ENCODE assay signal across 17 cellular contexts in genomic region chr13:40940841-40941240, GRCh38.
DNase-seq lines count a peak whose midpoint lies in the region; ATAC-seq and TF ChIP-seq lines count a peak whose summit lies in the region.
"Had no signal": no experiment of that assay in that cellular context is flagged by ENCODE, and none has a peak within 500 bp of the region (broad histone marks: within the 10 kb centered on the region; RNA-seq: fewer than 3 reads in every experiment).

No MANE protein-coding gene starts in this region.

- no peaks in the 10 kb centered on the region for H3K9me3 ChIP-seq in psoas muscle
- H3K9me3 ChIP-seq: SJCRH30, tibial nerve had no signal

- CTCF ChIA-PET in activated CD8-positive, alpha-beta memory T cell treated with anti-CD3 and anti-CD28 coated beads, Interleukin-2, amount 10 ng/mL, durations not matched to agents 7 days and 5 days (lab: Charles Lee), result interaction anchor here (0.5 to 0.7 kb wide), 2 partner anchors 26 to 256 kb away, joined by 3 to 4 read pairs; no protein-coding TSS in a partner anchor

- no peaks in the 10 kb centered on the region for H3K4me1 ChIP-seq in psoas muscle
- H3K4me1 ChIP-seq: SJCRH30 had no signal

- peak overlapping the region; percentile 8 for H3K27ac Mint-ChIP-seq in activated CD8-positive, alpha-beta memory T cell treated with anti-CD3 and anti-CD28 coated beads, Interleukin-2, amount 10 ng/mL, durations not matched to agents 7 days and 5 days
- peak overlapping the region; percentile 85 for H3K27ac Mint-ChIP-seq in activated T-helper 17 cell treated with anti-CD3 and anti-CD28 coated beads, Interleukin-2, amount 50 U/mL, for 72 hours
- H3K27ac Mint-ChIP-seq: nephron progenitor cell had no signal

- intact Hi-C loops in left cardiac atrium (cut with DNase I), result no loop called here
- intact Hi-C loops in psoas muscle (cut with DNase I), result no loop called here

- TF ChIP-seq CTCF in psoas muscle (IDR thresholded peaks at IDR 0.05), result no peak

- peaks cover 57% of the 10 kb centered on the region for H3K36me3 Mint-ChIP-seq in activated CD8-positive, alpha-beta memory T cell treated with anti-CD3 and anti-CD28 coated beads, Interleukin-2, amount 10 ng/mL, durations not matched to agents 7 days and 5 days
- peaks cover 97% of the 10 kb centered on the region for H3K36me3 Mint-ChIP-seq in activated T-helper 17 cell treated with anti-CD3 and anti-CD28 coated beads, Interleukin-2, amount 50 U/mL, for 72 hours (ENCODE audit: low read depth)

- H3K36me3 ChIP-seq in psoas muscle (ENCODE audit: insufficient read depth in 1 of 2, low read depth in 1 of 2), result peaks cover 5 to 82% of the 10 kb centered on the region in 2 donors

- peaks cover 11% of the 10 kb centered on the region for H3K4me1 Mint-ChIP-seq in activated CD8-positive, alpha-beta memory T cell treated with anti-CD3 and anti-CD28 coated beads, Interleukin-2, amount 10 ng/mL, durations not matched to agents 7 days and 5 days
- peaks cover 14% of the 10 kb centered on the region for H3K4me1 Mint-ChIP-seq in activated T-helper 17 cell treated with anti-CD3 and anti-CD28 coated beads, Interleukin-2, amount 50 U/mL, for 72 hours
- H3K4me1 Mint-ChIP-seq: nephron progenitor cell had no signal

- H3K27ac ChIP-seq in psoas muscle, result no peak overlapping the region
- H3K27ac ChIP-seq: brain microvascular endothelial cell, SJCRH30, tibial nerve had no signal

- H3K27me3 ChIP-seq in psoas muscle (ENCODE audit: insufficient read depth in 3 of 3, low read length in 2 of 3), result no peaks in the 10 kb centered on the region
- H3K27me3 ChIP-seq: brain microvascular endothelial cell, SJCRH30, tibial nerve had no signal

- no peak overlapping the region for H3K4me3 ChIP-seq in psoas muscle
- H3K4me3 ChIP-seq: SJCRH30, tibial nerve had no signal

- DNase-seq in activated CD8-positive, alpha-beta memory T cell treated with anti-CD3 and anti-CD28 coated beads, Interleukin-2, amount 10 ng/mL, durations not matched to agents 7 days and 5 days, result no peak
- no peak for DNase-seq in activated CD8-positive, alpha-beta memory T cell treated with anti-CD3 and anti-CD28 coated beads for 24 hours
- DNase-seq in left cardiac atrium, result no peak
- no peak for DNase-seq in psoas muscle
- DNase-seq in KBM-7, result no peak
- no peak for DNase-seq in NCI-H1436 (lab: John Stamatoyannopoulos, UW)
- no peak for DNase-seq in foreskin melanocyte
- DNase-seq: activated naive CD4-positive, alpha-beta T cell treated with anti-CD3 and anti-CD28 coated beads for 36 hours; brain microvascular endothelial cell; erythroblast; GOT3; NCI-H1436 treated with DMSO at 0.1 percent for 48 hours; NCI-H774; nephron progenitor cell; SJCRH30 had no signal

- H3K4me3 Mint-ChIP-seq in activated CD8-positive, alpha-beta memory T cell treated with anti-CD3 and anti-CD28 coated beads, Interleukin-2, amount 10 ng/mL, durations not matched to agents 7 days and 5 days, result no peak overlapping the region
- H3K4me3 Mint-ChIP-seq in activated T-helper 17 cell treated with anti-CD3 and anti-CD28 coated beads, Interleukin-2, amount 50 U/mL, for 72 hours, result no peak overlapping the region
- H3K4me3 Mint-ChIP-seq: activated naive CD4-positive, alpha-beta T cell treated with anti-CD3 and anti-CD28 coated beads for 36 hours; nephron progenitor cell had no signal

- H3K9me3 Mint-ChIP-seq in activated CD8-positive, alpha-beta memory T cell treated with anti-CD3 and anti-CD28 coated beads, Interleukin-2, amount 10 ng/mL, durations not matched to agents 7 days and 5 days (ENCODE audit: low read depth), result no peaks in the 10 kb centered on the region
- H3K9me3 Mint-ChIP-seq in activated T-helper 17 cell treated with anti-CD3 and anti-CD28 coated beads, Interleukin-2, amount 50 U/mL, for 72 hours, result no peaks in the 10 kb centered on the region
- H3K9me3 Mint-ChIP-seq: activated naive CD4-positive, alpha-beta T cell treated with anti-CD3 and anti-CD28 coated beads for 36 hours; nephron progenitor cell had no signal

- in situ Hi-C loops in KBM-7 (cut with MboI; ENCODE audit: low pct_unique_long_range_greater_than_20kb, low sequenced_read_pairs), result no loop called here

- 88 to 96% (median 91%) methylated on average over 6 of the region's 6 CpGs for WGBS in psoas muscle, 3 donors

- no peaks in the 10 kb centered on the region for H3K27me3 Mint-ChIP-seq in activated CD8-positive, alpha-beta memory T cell treated with anti-CD3 and anti-CD28 coated beads, Interleukin-2, amount 10 ng/mL, durations not matched to agents 7 days and 5 days
- H3K27me3 Mint-ChIP-seq in activated T-helper 17 cell treated with anti-CD3 and anti-CD28 coated beads, Interleukin-2, amount 50 U/mL, for 72 hours, result no peaks in the 10 kb centered on the region

- ATAC-seq in activated CD8-positive, alpha-beta memory T cell treated with anti-CD3 and anti-CD28 coated beads, Interleukin-2, amount 10 ng/mL, durations not matched to agents 7 days and 5 days, result no peak
- no peak for ATAC-seq in activated T-helper 17 cell treated with anti-CD3 and anti-CD28 coated beads, Interleukin-2, amount 50 U/mL, for 72 hours (replicated peaks)
- peak; percentile 72 to 83 for ATAC-seq in left cardiac atrium
- ATAC-seq in psoas muscle, result peak in 3 of 4 donors; percentile 46 to 53 (median 49)

Comparison
In these comparisons a context has a peak if more than half of its experiments do, and no peak if none do; other contexts are left out.
1. ATAC-seq: peak in left cardiac atrium (2 of 2) and psoas muscle (3 of 4); none in activated CD8-positive, alpha-beta memory T cell treated with anti-CD3 and anti-CD28 coated beads, Interleukin-2, amount 10 ng/mL, durations not matched to agents 7 days and 5 days (single experiment) and activated T-helper 17 cell treated with anti-CD3 and anti-CD28 coated beads, Interleukin-2, amount 50 U/mL, for 72 hours (single experiment).